In genomic region chr22:27220349-27220748, GRCh38 we compare ENCODE assay signal across 13 cellular contexts.
DNase-seq lines count a peak whose midpoint lies in the region; ATAC-seq and TF ChIP-seq lines count a peak whose summit lies in the region.
"Had no signal": no experiment of that assay in that cellular context is flagged by ENCODE, and none has a peak within 500 bp of the region (broad histone marks: within the 10 kb centered on the region; RNA-seq: fewer than 3 reads in every experiment).

No MANE protein-coding gene starts in this region.

- ATAC-seq in SK-N-SH treated with all-trans-retinoic acid at 6 μM for 48 hours: peak; percentile 48; the same call in 2 of the 3 replicates
- ATAC-seq in GM21390 (IDR thresholded peaks at IDR 0.05; ENCODE audit: unreplicated experiment): no peak
- ATAC-seq: stimulated activated effector memory CD8-positive, alpha-beta T cell treated with anti-CD3 and anti-CD28 coated beads, Interleukin-12 subunit alpha, Interleukin-12 subunit beta, amount 100 ng/mL, for 72 hours had no signal

- H3K9me3 Mint-ChIP-seq in CD14-positive monocyte: peaks cover 0 to 2% (median 0%) of the 10 kb centered on the region in 7 donors
- H3K9me3 Mint-ChIP-seq: activated naive CD4-positive, alpha-beta T cell treated with anti-CD3 and anti-CD28 coated beads, Interleukin-2, amount 10 ng/mL, durations not matched to agents 7 days and 5 days; stimulated activated effector memory CD8-positive, alpha-beta T cell treated with anti-CD3 and anti-CD28 coated beads, Interleukin-12 subunit alpha, Interleukin-12 subunit beta, amount 100 ng/mL, for 72 hours had no signal

- H3K4me3 Mint-ChIP-seq in CD14-positive monocyte: no peak overlapping the region
- H3K4me3 Mint-ChIP-seq: activated naive CD4-positive, alpha-beta T cell treated with anti-CD3 and anti-CD28 coated beads, Interleukin-2, amount 10 ng/mL, durations not matched to agents 7 days and 5 days; CD4-positive, alpha-beta memory T cell; stimulated activated effector memory CD8-positive, alpha-beta T cell treated with anti-CD3 and anti-CD28 coated beads, Interleukin-12 subunit alpha, Interleukin-12 subunit beta, amount 100 ng/mL, for 72 hours had no signal

- TF ChIP-seq EP300 in sigmoid colon (IDR thresholded peaks at IDR 0.05): peak in 2 of 4 donors; percentile 31 to 54

- peak; percentile 51 for DNase-seq in Caki2 (ENCODE audit: low read depth)
- peak; percentile 76 for DNase-seq in fibroblast of pulmonary artery (ENCODE audit: low read depth)
- DNase-seq in sigmoid colon: peak; percentile 78
- DNase-seq in NCI-H1930 (lab: John Stamatoyannopoulos, UW): no peak
- no peak for DNase-seq in ureter (ENCODE audit: low spot score)
- DNase-seq in CD14-positive monocyte (ENCODE audit: low spot score): no peak
- DNase-seq: activated naive CD4-positive, alpha-beta T cell treated with anti-CD3 and anti-CD28 coated beads, Interleukin-2, amount 10 ng/mL, durations not matched to agents 7 days and 5 days; CD4-positive, alpha-beta memory T cell; colonic mucosa; ovary had no signal

- TF ChIP-seq CTCF in fibroblast of pulmonary artery (IDR thresholded peaks at IDR 0.05; ENCODE audit: low read length, missing control alignments) (no peak), sigmoid colon (IDR thresholded peaks at IDR 0.05) (no peak), CD14-positive monocyte (IDR thresholded peaks at IDR 0.05) (no peak)

- H3K27ac ChIP-seq in sigmoid colon: peak overlapping the region; percentile 56 to 76 (median 61)
- H3K27ac ChIP-seq: colonic mucosa, ovary had no signal

- TF ChIP-seq POLR2A in sigmoid colon (IDR thresholded peaks at IDR 0.05): no peak

- no peaks in the 10 kb centered on the region for H3K36me3 ChIP-seq in sigmoid colon
- H3K36me3 ChIP-seq: colonic mucosa, ovary had no signal

- H3K4me1 ChIP-seq in sigmoid colon: peaks cover 0 to 44% (median 38%) of the 10 kb centered on the region in 4 donors
- H3K4me1 ChIP-seq: colonic mucosa had no signal

- WGBS in sigmoid colon, 2 donors: 42 to 57% methylated on average over 5 of the region's 5 CpGs

- H3K27me3 Mint-ChIP-seq in CD14-positive monocyte (ENCODE audit: low read depth in 3 of 3): peaks cover 1 to 6% (median 5%) of the 10 kb centered on the region in 3 donors
- H3K27me3 Mint-ChIP-seq: activated naive CD4-positive, alpha-beta T cell treated with anti-CD3 and anti-CD28 coated beads, Interleukin-2, amount 10 ng/mL, durations not matched to agents 7 days and 5 days had no signal

- intact Hi-C loops in sigmoid colon (cut with DNase I) (no loop called here), CD14-positive monocyte (cut with micrococcal nuclease) (no loop called here)

- no peak overlapping the region for H3K27ac Mint-ChIP-seq in CD14-positive monocyte
- H3K27ac Mint-ChIP-seq: activated naive CD4-positive, alpha-beta T cell treated with anti-CD3 and anti-CD28 coated beads, Interleukin-2, amount 10 ng/mL, durations not matched to agents 7 days and 5 days; CD4-positive, alpha-beta memory T cell; stimulated activated effector memory CD8-positive, alpha-beta T cell treated with anti-CD3 and anti-CD28 coated beads, Interleukin-12 subunit alpha, Interleukin-12 subunit beta, amount 100 ng/mL, for 72 hours had no signal

- H3K9me3 ChIP-seq in sigmoid colon: no peaks in the 10 kb centered on the region
- H3K9me3 ChIP-seq: colonic mucosa, ovary had no signal

- no peak overlapping the region for H3K4me3 ChIP-seq in fibroblast of pulmonary artery (replicated peaks; ENCODE audit: low read depth, low read length)
- H3K4me3 ChIP-seq in sigmoid colon: no peak overlapping the region
- H3K4me3 ChIP-seq: colonic mucosa, ovary had no signal

- in situ Hi-C loops in Caki2 (cut with HindIII; ENCODE audit: low pct_unique_long_range_greater_than_20kb, low sequenced_read_pairs): no loop called here

- no peaks in the 10 kb centered on the region for H3K27me3 ChIP-seq in sigmoid colon
- H3K27me3 ChIP-seq: colonic mucosa, ovary had no signal

- H3K36me3 Mint-ChIP-seq in CD14-positive monocyte: no peaks in the 10 kb centered on the region
- H3K36me3 Mint-ChIP-seq: activated naive CD4-positive, alpha-beta T cell treated with anti-CD3 and anti-CD28 coated beads, Interleukin-2, amount 10 ng/mL, durations not matched to agents 7 days and 5 days; CD4-positive, alpha-beta memory T cell; stimulated activated effector memory CD8-positive, alpha-beta T cell treated with anti-CD3 and anti-CD28 coated beads, Interleukin-12 subunit alpha, Interleukin-12 subunit beta, amount 100 ng/mL, for 72 hours had no signal

- H3K4me1 Mint-ChIP-seq in CD14-positive monocyte: no peaks in the 10 kb centered on the region
- H3K4me1 Mint-ChIP-seq: activated naive CD4-positive, alpha-beta T cell treated with anti-CD3 and anti-CD28 coated beads, Interleukin-2, amount 10 ng/mL, durations not matched to agents 7 days and 5 days; CD4-positive, alpha-beta memory T cell; stimulated activated effector memory CD8-positive, alpha-beta T cell treated with anti-CD3 and anti-CD28 coated beads, Interleukin-12 subunit alpha, Interleukin-12 subunit beta, amount 100 ng/mL, for 72 hours had no signal

TF ChIP-seq in SK-N-SH treated with all-trans-retinoic acid at 6 μM for 48 hours, 23 proteins besides CTCF, POLR2A, EP300 and RAD21:
- TF ChIP-seq BACH2 (CRISPR knock-in tag; IDR thresholded peaks at IDR 0.05; ENCODE audit: borderline replicate concordance) (no peak), TSHZ2 (CRISPR knock-in tag; IDR thresholded peaks at IDR 0.05) (no peak), CSRNP3 (CRISPR knock-in tag; IDR thresholded peaks at IDR 0.05) (no peak), SNAI2 (CRISPR knock-in tag; IDR thresholded peaks at IDR 0.05) (no peak), PPARA (CRISPR knock-in tag; IDR thresholded peaks at IDR 0.05; ENCODE audit: borderline replicate concordance) (no peak), PATZ1 (CRISPR knock-in tag; IDR thresholded peaks at IDR 0.05; ENCODE audit: borderline replicate concordance) (no peak), GLIS3 (CRISPR knock-in tag; IDR thresholded peaks at IDR 0.05) (no peak), ISL1 (CRISPR knock-in tag; IDR thresholded peaks at IDR 0.05) (0 out of 2 replicates have a peak, but pooled peaks have one; percentile 8)

Comparison
In these comparisons a context has a peak if more than half of its experiments do, and no peak if none do; other contexts are left out.
1. DNase-seq: peak in Caki2 (single experiment), fibroblast of pulmonary artery (single experiment) and sigmoid colon (single experiment); none in NCI-H1930 (0 of 2), ureter (single experiment) and CD14-positive monocyte (single experiment).